Comparison of ENCODE assay signal across 28 cellular contexts in the genomic region with DNA sequence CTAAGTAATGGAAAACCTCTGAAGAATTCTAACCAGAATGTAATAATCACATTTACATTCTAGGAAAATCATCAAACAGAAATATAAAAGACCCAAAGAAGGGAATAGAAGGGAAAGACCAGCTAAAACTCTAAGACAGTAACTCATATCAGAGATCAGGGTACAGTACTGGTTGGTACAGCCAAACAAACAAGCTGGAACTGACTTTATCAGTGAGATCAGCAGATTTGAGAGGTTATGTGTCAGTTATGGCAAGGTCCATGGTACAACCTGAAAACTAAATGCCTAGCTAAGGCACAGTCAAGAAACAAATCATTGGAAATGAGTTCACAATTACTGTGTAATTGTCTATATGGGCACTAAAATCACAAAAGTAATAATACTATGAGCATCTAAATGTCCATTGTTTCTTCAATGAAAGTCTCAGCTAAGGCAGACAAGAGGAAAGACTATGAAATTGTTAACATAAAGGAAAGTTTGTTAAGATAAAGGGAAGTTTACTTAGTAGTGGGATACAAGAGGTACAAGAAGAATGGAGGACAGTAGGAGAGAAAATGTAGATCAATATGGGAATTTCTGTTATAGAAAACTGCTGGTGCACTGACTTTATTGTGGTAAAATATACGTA.
DNase-seq lines count a peak whose midpoint lies in the region; ATAC-seq and TF ChIP-seq lines count a peak whose summit lies in the region.
"Had no signal": no experiment of that assay in that cellular context is flagged by ENCODE, and none has a peak within 500 bp of the region (broad histone marks: within the 10 kb centered on the region; RNA-seq: fewer than 3 reads in every experiment).

No MANE protein-coding gene starts in this region.

- peaks cover 15% of the 10 kb centered on the region for H3K4me1 Mint-ChIP-seq in MCF 10A (ENCODE audit: insufficient read depth, unreplicated experiment)
- H3K4me1 Mint-ChIP-seq in brain = peaks cover 10% of the 10 kb centered on the region

- no peak overlapping the region for H3K4me3 ChIP-seq in breast epithelium
- H3K4me3 ChIP-seq: colonic mucosa, HAP-1, tibial nerve had no signal

- H3K27me3 Mint-ChIP-seq in MCF 10A (ENCODE audit: insufficient read depth, unreplicated experiment) = no peaks in the 10 kb centered on the region
- H3K27me3 Mint-ChIP-seq in brain = no peaks in the 10 kb centered on the region
- H3K27me3 Mint-ChIP-seq: activated CD8-positive, alpha-beta memory T cell treated with anti-CD3 and anti-CD28 coated beads, Interleukin-2, amount 10 ng/mL, durations not matched to agents 7 days and 5 days; B cell; CD8-positive, alpha-beta memory T cell; IgD-negative memory B cell had no signal

- ATAC-seq in left colon = peak; percentile 41
- no peak for ATAC-seq in HG03442 (IDR thresholded peaks at IDR 0.05; ENCODE audit: unreplicated experiment)
- ATAC-seq: activated CD8-positive, alpha-beta memory T cell treated with anti-CD3 and anti-CD28 coated beads, Interleukin-2, amount 10 ng/mL, durations not matched to agents 7 days and 5 days; activated T-cell treated with anti-CD3 and anti-CD28 coated beads, Interleukin-2, amount 50 U/mL, for 4 hours; left ventricle myocardium superior; right cardiac atrium; WTC11 had no signal

- TF ChIP-seq POLR2A in breast epithelium (IDR thresholded peaks at IDR 0.05) = no peak

- no TSS peak for BruUV-seq in MCF 10A (replicated peaks; lab: Mats Ljungman, UMichigan)

- H3K27ac Mint-ChIP-seq in MCF 10A (ENCODE audit: low read depth, unreplicated experiment) = peak overlapping the region; percentile 73
- peak overlapping the region; percentile 13 to 73 (median 51) for H3K27ac Mint-ChIP-seq in brain
- H3K27ac Mint-ChIP-seq: activated CD8-positive, alpha-beta memory T cell treated with anti-CD3 and anti-CD28 coated beads, Interleukin-2, amount 10 ng/mL, durations not matched to agents 7 days and 5 days; B cell; IgD-negative memory B cell; WTC11 had no signal

- CTCF ChIA-PET in MCF 10A (lab: Yijun Ruan, JAX) = interaction anchor here (0.8 to 0.9 kb wide), 2 partner anchors 96 to 464 kb away, joined by 3 to 4 read pairs; no protein-coding TSS in a partner anchor

- TF ChIP-seq CTCF in MCF 10A (IDR thresholded peaks at IDR 0.05; ENCODE audit: unreplicated experiment) (no peak), breast epithelium (IDR thresholded peaks at IDR 0.05) (no peak), brain (conservative IDR thresholded peaks at IDR 0.05) (no peak)

- H3K36me3 Mint-ChIP-seq in MCF 10A (ENCODE audit: insufficient read depth, unreplicated experiment) = peaks cover 14% of the 10 kb centered on the region
- peaks cover 49% of the 10 kb centered on the region for H3K36me3 Mint-ChIP-seq in brain

- no peaks in the 10 kb centered on the region for H3K27me3 ChIP-seq in breast epithelium
- H3K27me3 ChIP-seq: colonic mucosa, tibial nerve had no signal

- H3K9me3 Mint-ChIP-seq in MCF 10A (ENCODE audit: unreplicated experiment) (peaks cover 6% of the 10 kb centered on the region), brain (peaks cover 0 to 9% (median 5%) of the 10 kb centered on the region in 5 experiments)
- H3K9me3 Mint-ChIP-seq: activated T-cell treated with anti-CD3 and anti-CD28 coated beads, Interleukin-2, amount 50 U/mL, for 4 hours; CD8-positive, alpha-beta memory T cell; IgD-negative memory B cell; WTC11 had no signal

- POLR2A ChIA-PET in MCF 10A (lab: Yijun Ruan, JAX) = interaction anchor here (0.7 to 1.7 kb wide), 7 partner anchors 9 to 76 kb away, joined by 3 to 7 read pairs (median 4); a partner anchor contains a TSS

- DNase-seq in MCF 10A (ENCODE audit: unreplicated experiment) = no peak
- DNase-seq in breast epithelium (ENCODE audit: low spot score in 2 of 2) = no peak
- DNase-seq in left colon = no peak
- DNase-seq in SIG-M5 treated with dmso at 0.1 percent for 504 hours (lab: John Stamatoyannopoulos, UW; ENCODE audit: unreplicated experiment) = no peak
- DNase-seq in foreskin melanocyte = no peak
- no peak for DNase-seq in NCI-H446 (lab: John Stamatoyannopoulos, UW)
- DNase-seq: activated CD4-positive, alpha-beta T cell treated with anti-CD3 and anti-CD28 coated beads, Interleukin-2, amount 50 U/mL, for 1 hour; activated CD8-positive, alpha-beta memory T cell treated with anti-CD3 and anti-CD28 coated beads, Interleukin-2, amount 10 ng/mL, durations not matched to agents 7 days and 5 days; activated naive CD4-positive, alpha-beta T cell; activated T-cell treated with anti-CD3 and anti-CD28 coated beads, Interleukin-2, amount 50 U/mL, for 4 hours; amygdala; CD8-positive, alpha-beta memory T cell; colonic mucosa; effector CD4-positive, alpha-beta T cell; left ventricle myocardium superior; NCI-H1092; NCI-H1694; NCI-H748 treated with DMSO at 0.1 percent for 48 hours; right cardiac atrium; Right ventricle myocardium superior; stimulated activated CD4-positive, alpha-beta T cell treated with anti-CD3 and anti-CD28 coated beads, Interleukin-2, amount 100 ng/mL, for 48 hours had no signal

- H3K4me3 Mint-ChIP-seq in MCF 10A (ENCODE audit: unreplicated experiment) (no peak overlapping the region), brain (no peak overlapping the region)
- H3K4me3 Mint-ChIP-seq: activated CD8-positive, alpha-beta memory T cell treated with anti-CD3 and anti-CD28 coated beads, Interleukin-2, amount 10 ng/mL, durations not matched to agents 7 days and 5 days; activated T-cell treated with anti-CD3 and anti-CD28 coated beads, Interleukin-2, amount 50 U/mL, for 4 hours; B cell; CD8-positive, alpha-beta memory T cell; IgD-negative memory B cell; WTC11 had no signal

- H3K36me3 ChIP-seq in breast epithelium = no peaks in the 10 kb centered on the region
- H3K36me3 ChIP-seq: colonic mucosa, HAP-1 had no signal

- no peak overlapping the region for H3K27ac ChIP-seq in breast epithelium
- H3K27ac ChIP-seq: colonic mucosa, tibial nerve had no signal

- no peaks in the 10 kb centered on the region for H3K9me3 ChIP-seq in breast epithelium
- H3K9me3 ChIP-seq: colonic mucosa, HAP-1, tibial nerve had no signal

- intact Hi-C loops in MCF 10A (cut with micrococcal nuclease) = loop anchor here (10.0 kb wide), 1 partner anchor 120 kb away; no protein-coding TSS in a partner anchor
- intact Hi-C loops in breast epithelium (cut with DNase I; ENCODE audit: low total_unique reads) = loop anchor here (2.0 kb wide), 1 partner anchor 18 kb away; no protein-coding TSS in a partner anchor
- intact Hi-C loops in left colon (cut with DNase I, micrococcal nuclease) = no loop called here

- no peaks in the 10 kb centered on the region for H3K4me1 ChIP-seq in breast epithelium
- H3K4me1 ChIP-seq: colonic mucosa had no signal

Comparison
In these comparisons a context has a peak if more than half of its experiments do, and no peak if none do; other contexts are left out.
1. intact Hi-C loops: an anchor here in MCF 10A (10.0 kb wide) and breast epithelium (2.0 kb wide); none called in left colon.